ENCODE assay signal across 8 cellular contexts in the genomic region with DNA sequence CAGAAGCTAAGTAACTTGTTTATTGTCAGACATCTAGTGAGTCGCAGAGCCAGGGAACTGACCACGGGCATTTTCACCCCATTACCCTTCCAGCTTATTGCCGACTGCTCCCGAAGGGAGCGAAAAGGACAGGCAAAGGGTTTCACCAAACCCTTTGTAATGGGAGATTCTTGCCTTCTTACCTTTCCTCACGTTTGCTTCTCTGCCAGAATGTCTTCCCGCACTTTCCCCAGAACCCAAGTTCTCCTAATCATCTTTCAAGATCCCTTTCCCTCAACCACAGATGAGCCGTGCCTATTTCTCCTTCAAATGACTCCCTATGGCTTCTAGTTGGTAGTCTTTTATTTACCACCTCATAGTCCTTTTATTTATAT. TPM values are rescaled to one million over a fixed set of nuclear protein-coding genes. Genes with fewer than 3 reads are reported as not detected.
DNase-seq lines count a peak whose midpoint lies in the region; ATAC-seq lines count a peak whose summit lies in the region.

No MANE protein-coding gene starts in this region.

- H3K27ac Mint-ChIP-seq in activated naive CD4-positive, alpha-beta T cell treated with anti-CD3 and anti-CD28 coated beads for 36 hours: peak overlapping the region; percentile 97
- H3K27ac Mint-ChIP-seq in activated naive CD8-positive, alpha-beta T cell: peak overlapping the region; percentile 96

- H3K36me3 Mint-ChIP-seq in activated naive CD4-positive, alpha-beta T cell treated with anti-CD3 and anti-CD28 coated beads for 36 hours (ENCODE audit: low read depth): peaks cover 40% of the 10 kb centered on the region
- peaks cover 17% of the 10 kb centered on the region for H3K36me3 Mint-ChIP-seq in activated naive CD8-positive, alpha-beta T cell

- H3K27me3 Mint-ChIP-seq in activated naive CD4-positive, alpha-beta T cell treated with anti-CD3 and anti-CD28 coated beads for 36 hours (ENCODE audit: low read depth): no peaks in the 10 kb centered on the region
- H3K27me3 Mint-ChIP-seq in activated naive CD8-positive, alpha-beta T cell: no peaks in the 10 kb centered on the region

- no peak for DNase-seq in activated naive CD4-positive, alpha-beta T cell treated with anti-CD3 and anti-CD28 coated beads for 36 hours
- DNase-seq in activated naive CD4-positive, alpha-beta T cell treated with anti-CD3 and anti-CD28 coated beads, Interleukin-2, amount 50 U/mL, for 16 hours: no peak
- DNase-seq in iPS-NIHi11 (ENCODE audit: low spot score): peak; percentile 12
- peak in 1 of 49 donors; percentile 2 for DNase-seq in substantia nigra (lab: John Stamatoyannopoulos, UW)

- H3K4me1 Mint-ChIP-seq in activated naive CD4-positive, alpha-beta T cell treated with anti-CD3 and anti-CD28 coated beads for 36 hours (ENCODE audit: low read depth): peaks cover 36% of the 10 kb centered on the region
- peaks cover 60% of the 10 kb centered on the region for H3K4me1 Mint-ChIP-seq in activated naive CD8-positive, alpha-beta T cell (ENCODE audit: low read depth)

- H3K27ac ChIP-seq in substantia nigra (ENCODE audit: low read depth, low read length, poor library complexity, severe bottlenecking): peak overlapping the region; percentile 41

- peak overlapping the region; percentile 100 for H3K4me3 Mint-ChIP-seq in activated naive CD4-positive, alpha-beta T cell treated with anti-CD3 and anti-CD28 coated beads for 36 hours
- H3K4me3 Mint-ChIP-seq in activated naive CD8-positive, alpha-beta T cell: peak overlapping the region; percentile 98

- intact Hi-C loops in activated naive CD4-positive, alpha-beta T cell treated with anti-CD3 and anti-CD28 coated beads for 36 hours (cut with micrococcal nuclease): loop anchor here (1.0 to 10.0 kb wide), 9 partner anchors 32 to 520 kb away; a partner anchor contains a TSS

- H3K9me3 Mint-ChIP-seq in activated naive CD4-positive, alpha-beta T cell treated with anti-CD3 and anti-CD28 coated beads for 36 hours: no peaks in the 10 kb centered on the region
- H3K9me3 Mint-ChIP-seq in activated naive CD8-positive, alpha-beta T cell (ENCODE audit: low read depth): no peaks in the 10 kb centered on the region

- CTCF ChIA-PET in activated naive CD4-positive, alpha-beta T cell treated with anti-CD3 and anti-CD28 coated beads for 36 hours (lab: Charles Lee): interaction anchor here (0.6 kb wide), 1 partner anchor 17 kb away, joined by 3 read pairs; no protein-coding TSS in a partner anchor

- ATAC-seq in HG02759 (IDR thresholded peaks at IDR 0.05; ENCODE audit: unreplicated experiment) (no peak), GM19455 (IDR thresholded peaks at IDR 0.05; ENCODE audit: unreplicated experiment) (no peak), HG03280 (IDR thresholded peaks at IDR 0.05; ENCODE audit: unreplicated experiment) (no peak)

RNA-seq across cellular contexts. Expression of a gene that starts 0.5 kb away (rescaled TPM):
- 100 to 1,000 TPM; 200 to 212 TPM for total RNA-seq in activated naive CD4-positive, alpha-beta T cell treated with anti-CD3 and anti-CD28 coated beads for 36 hours

RNA-seq across cellular contexts. Expression of a gene that starts 30.8 kb away (rescaled TPM):
- total RNA-seq in activated naive CD4-positive, alpha-beta T cell treated with anti-CD3 and anti-CD28 coated beads for 36 hours: 100 to 1,000 TPM; 361 to 370 TPM

RNA-seq across cellular contexts. Expression of a gene that starts 31.5 kb away (rescaled TPM):
- 10 to 100 TPM; 35.2 to 40.6 TPM for total RNA-seq in activated naive CD4-positive, alpha-beta T cell treated with anti-CD3 and anti-CD28 coated beads for 36 hours

RNA-seq across cellular contexts. Expression of a gene that starts 38.7 kb away (rescaled TPM):
- total RNA-seq in activated naive CD4-positive, alpha-beta T cell treated with anti-CD3 and anti-CD28 coated beads for 36 hours: under 1 TPM; 0.21 to 0.27 TPM
